In the genomic region with DNA sequence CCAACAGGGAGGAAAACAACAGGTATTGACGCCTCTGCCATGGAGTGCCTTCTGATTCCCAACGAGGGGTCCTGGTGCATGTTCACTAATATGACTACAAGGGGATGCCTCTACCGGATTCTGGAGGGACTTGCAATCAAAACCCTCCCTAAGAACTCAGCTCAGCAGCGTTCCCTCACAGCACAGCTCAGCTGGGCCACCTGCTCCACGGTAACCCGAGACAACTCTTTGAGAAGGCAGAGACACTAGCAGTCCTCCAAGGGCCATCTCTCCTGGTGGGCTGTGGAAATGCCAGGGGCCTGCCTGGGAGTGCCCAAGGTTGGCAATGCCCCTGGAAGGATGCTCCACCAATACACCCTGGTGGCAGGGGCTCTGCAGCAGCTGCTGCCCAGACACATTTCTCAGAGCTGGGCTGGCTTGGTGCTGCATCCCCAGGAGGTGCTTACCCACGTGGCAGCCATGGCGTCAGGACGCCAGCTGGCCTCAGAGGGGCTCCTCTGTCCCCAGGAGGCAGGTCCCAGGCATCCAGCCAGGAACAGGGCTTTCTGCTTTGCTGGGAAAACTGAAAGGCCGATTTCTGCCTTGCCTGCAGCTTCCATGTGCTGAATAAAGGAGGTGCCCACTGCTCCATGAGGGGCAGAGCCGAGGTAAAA, we compare ENCODE assay signal across 11 cellular contexts. TPM values are rescaled to one million over a fixed set of nuclear protein-coding genes. Genes with fewer than 3 reads are reported as not detected.
DNase-seq lines count a peak whose midpoint lies in the region; TF ChIP-seq lines count a peak whose summit lies in the region.
"Had no signal": no experiment of that assay in that cellular context is flagged by ENCODE, and none has a peak within 500 bp of the region (broad histone marks: within the 10 kb centered on the region; RNA-seq: fewer than 3 reads in every experiment).

No MANE protein-coding gene starts in this region.

- H3K27ac Mint-ChIP-seq in brain, result peak overlapping the region; percentile 97 to 99 (median 99)
- H3K27ac Mint-ChIP-seq in activated CD4-positive, alpha-beta memory T cell treated with anti-CD3 and anti-CD28 coated beads for 36 hours, result no peak overlapping the region

- H3K4me1 Mint-ChIP-seq in brain, result peaks cover 73% of the 10 kb centered on the region
- H3K4me1 Mint-ChIP-seq in activated CD4-positive, alpha-beta memory T cell treated with anti-CD3 and anti-CD28 coated beads for 36 hours (ENCODE audit: low read depth), result peaks cover 3% of the 10 kb centered on the region

- TF ChIP-seq CTCF in brain (conservative IDR thresholded peaks at IDR 0.05) (no peak), thyroid gland (IDR thresholded peaks at IDR 0.05) (no peak)

- POLR2A ChIA-PET in activated CD4-positive, alpha-beta memory T cell treated with anti-CD3 and anti-CD28 coated beads for 36 hours (lab: Charles Lee), result no interaction called here

- WGBS in thyroid gland, 2 donors, result 51 to 67% methylated on average over 9 to 11 of the region's 11 CpGs

- no peaks in the 10 kb centered on the region for H3K27me3 ChIP-seq in thyroid gland

- intact Hi-C loops in thyroid gland (cut with DNase I), result no loop called here
- intact Hi-C loops in activated CD4-positive, alpha-beta memory T cell treated with anti-CD3 and anti-CD28 coated beads for 36 hours (cut with micrococcal nuclease), result no loop called here

- peaks cover 0 to 7% of the 10 kb centered on the region in 2 donors for H3K4me1 ChIP-seq in thyroid gland

- H3K9me3 Mint-ChIP-seq in brain, result no peaks in the 10 kb centered on the region
- no peaks in the 10 kb centered on the region for H3K9me3 Mint-ChIP-seq in activated CD4-positive, alpha-beta memory T cell treated with anti-CD3 and anti-CD28 coated beads for 36 hours

- H3K27me3 Mint-ChIP-seq in brain, result no peaks in the 10 kb centered on the region
- H3K27me3 Mint-ChIP-seq in activated CD4-positive, alpha-beta memory T cell treated with anti-CD3 and anti-CD28 coated beads for 36 hours, result no peaks in the 10 kb centered on the region

- H3K36me3 ChIP-seq in thyroid gland, result no peaks in the 10 kb centered on the region

- peaks cover 17% of the 10 kb centered on the region for H3K36me3 Mint-ChIP-seq in brain
- no peaks in the 10 kb centered on the region for H3K36me3 Mint-ChIP-seq in activated CD4-positive, alpha-beta memory T cell treated with anti-CD3 and anti-CD28 coated beads for 36 hours

- no peak overlapping the region for H3K27ac ChIP-seq in thyroid gland
- H3K27ac ChIP-seq: KMS-11 had no signal

- CTCF ChIA-PET in activated CD4-positive, alpha-beta memory T cell treated with anti-CD3 and anti-CD28 coated beads for 36 hours (lab: Charles Lee), result no interaction called here

- no peak for TF ChIP-seq POLR2A in thyroid gland (IDR thresholded peaks at IDR 0.05)

- peak overlapping the region in 4 of 5 experiments; percentile 56 to 77 (median 70) for H3K4me3 Mint-ChIP-seq in brain
- H3K4me3 Mint-ChIP-seq in activated CD4-positive, alpha-beta memory T cell treated with anti-CD3 and anti-CD28 coated beads for 36 hours, result no peak overlapping the region

- H3K4me3 ChIP-seq in thyroid gland (replicated peaks in 1 of 3), result no peak overlapping the region

- H3K9me3 ChIP-seq in thyroid gland, result no peaks in the 10 kb centered on the region

- DNase-seq in C1 segment of cervical spinal cord (lab: John Stamatoyannopoulos, UW) (peak; percentile 23 to 90 (median 74)), NCI-H2107 (lab: John Stamatoyannopoulos, UW) (peak; percentile 89), myocyte (ENCODE audit: low read depth) (peak; percentile 74), GF-D8 (lab: John Stamatoyannopoulos, UW) (no peak), NOMO-1 treated with dmso at 0.1 percent for 144 hours (lab: John Stamatoyannopoulos, UW; ENCODE audit: unreplicated experiment) (no peak), thyroid gland (no peak)
- no peak for DNase-seq in activated CD4-positive, alpha-beta memory T cell treated with anti-CD3 and anti-CD28 coated beads for 36 hours
- DNase-seq: RPMI8226 had no signal

RNA-seq across cellular contexts. Expression of a gene that starts 16.5 kb away (rescaled TPM):
- polyA plus RNA-seq in brain (ENCODE audit: insufficient read depth, low read depth, low replicate concordance), result 161 TPM
- 30.6 and 38.4 TPM in 2 replicates for total RNA-seq in myocyte
- polyA plus RNA-seq in myocyte (2012), result 40.9 TPM
- 10 to 100 TPM; 15.5 to 25.4 (median 25.2) TPM for total RNA-seq in thyroid gland
- 10 to 100 TPM; 25.7 to 27.5 TPM for total RNA-seq in activated CD4-positive, alpha-beta memory T cell treated with anti-CD3 and anti-CD28 coated beads for 36 hours

RNA-seq across cellular contexts. Expression of a gene that starts 34.0 kb away (rescaled TPM):
- 0.90 TPM for polyA plus RNA-seq in brain (ENCODE audit: insufficient read depth, low read depth, low replicate concordance)
- total RNA-seq in myocyte (0.11 and 0.16 TPM in 2 replicates), thyroid gland (under 1 TPM; 0.11 to 0.88 (median 0.62) TPM)
- 0.04 TPM for polyA plus RNA-seq in myocyte (2012)
- total RNA-seq in activated CD4-positive, alpha-beta memory T cell treated with anti-CD3 and anti-CD28 coated beads for 36 hours, result under 1 TPM; 0.07 to 0.17 TPM
- polyA plus RNA-seq: BJ had no signal

RNA-seq across cellular contexts. Expression of a gene that starts 45.9 kb away (rescaled TPM):
- 123 TPM for polyA plus RNA-seq in brain (ENCODE audit: insufficient read depth, low read depth, low replicate concordance)
- total RNA-seq in myocyte (35.4 and 37.5 TPM in 2 replicates), thyroid gland (10 to 100 TPM; 36.0 to 63.2 (median 50.5) TPM)
- 67.7 TPM for polyA plus RNA-seq in myocyte (2012)
- total RNA-seq in activated CD4-positive, alpha-beta memory T cell treated with anti-CD3 and anti-CD28 coated beads for 36 hours, result 10 to 100 TPM; 69.1 to 76.0 TPM

RNA-seq across cellular contexts. Expression of a gene that starts 47.7 kb away (rescaled TPM):
- 116 TPM for polyA plus RNA-seq in brain (ENCODE audit: insufficient read depth, low read depth, low replicate concordance)
- total RNA-seq in myocyte (22.6 and 35.8 TPM in 2 replicates), thyroid gland (10 to 100 TPM; 40.0 to 88.8 (median 57.6) TPM)
- 17.6 TPM for polyA plus RNA-seq in myocyte (2012)
- total RNA-seq in activated CD4-positive, alpha-beta memory T cell treated with anti-CD3 and anti-CD28 coated beads for 36 hours, result 10 to 100 TPM; 50.5 to 55.0 TPM

Comparison
In these comparisons a context has a peak if more than half of its experiments do, and no peak if none do; other contexts are left out.
1. DNase-seq: peak in C1 segment of cervical spinal cord (14 of 14), NCI-H2107 (single experiment) and myocyte (single experiment); none in GF-D8 (single experiment), NOMO-1 treated with dmso at 0.1 percent for 144 hours (single experiment), thyroid gland (0 of 2) and activated CD4-positive, alpha-beta memory T cell treated with anti-CD3 and anti-CD28 coated beads for 36 hours (single experiment).